In the genomic region with DNA sequence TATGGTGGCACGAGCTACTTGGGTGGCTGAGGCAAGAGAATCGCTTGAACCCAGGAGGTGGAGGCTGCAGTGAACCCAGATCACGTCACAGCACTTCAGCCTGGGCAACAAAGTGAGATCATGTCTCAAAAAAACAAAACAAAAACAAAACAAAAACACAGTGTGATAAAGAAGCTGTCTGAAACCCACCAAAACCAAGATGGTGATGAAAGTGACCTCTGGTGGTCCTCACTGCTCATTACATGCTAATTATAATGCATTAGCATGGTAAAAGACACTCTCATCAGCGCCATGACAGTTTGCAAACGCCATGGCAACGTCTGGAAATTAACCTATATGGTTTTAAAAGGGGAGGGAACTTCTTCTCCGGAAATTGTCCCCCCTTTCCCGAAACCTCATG, we compare ENCODE assay signal across 8 cellular contexts. TPM values are rescaled to one million over a fixed set of nuclear protein-coding genes. Genes with fewer than 3 reads are reported as not detected.
DNase-seq lines count a peak whose midpoint lies in the region; ATAC-seq and TF ChIP-seq lines count a peak whose summit lies in the region.

No MANE protein-coding gene starts in this region.

- TF ChIP-seq CTCF in adrenal gland (IDR thresholded peaks at IDR 0.05) (peak; percentile 11 to 62 (median 55)), thyroid gland (IDR thresholded peaks at IDR 0.05) (peak in 4 of 6 experiments; percentile 53 to 78 (median 60)), colonic mucosa (IDR thresholded peaks at IDR 0.05) (no peak), coronary artery (IDR thresholded peaks at IDR 0.05) (no peak)

- no peak overlapping the region for H3K9ac ChIP-seq in colonic mucosa (ENCODE audit: low read depth in 2 of 2, low read length in 2 of 2)

- H3K9me3 ChIP-seq in adrenal gland (replicated peaks in 1 of 3), result no peaks in the 10 kb centered on the region
- H3K9me3 ChIP-seq in thyroid gland, result no peaks in the 10 kb centered on the region
- no peaks in the 10 kb centered on the region for H3K9me3 ChIP-seq in colonic mucosa

- H3K27me3 ChIP-seq in adrenal gland (peaks cover 15% of the 10 kb centered on the region), thyroid gland (no peaks in the 10 kb centered on the region), colonic mucosa (no peaks in the 10 kb centered on the region)

- WGBS in adrenal gland, 4 donors, result 19 to 27% (median 23%) methylated on average over 8 of the region's 8 CpGs
- 28 to 31% methylated on average over 8 of the region's 8 CpGs for WGBS in thyroid gland, 2 donors

- peak; percentile 64 for DNase-seq in ELF-1 (ENCODE audit: low read depth, low spot score)
- peak; percentile 8 for DNase-seq in NCI-H1105 (lab: John Stamatoyannopoulos, UW)
- DNase-seq in adrenal gland, result peak in 4 of 7 donors; percentile 16 to 51 (median 33)
- DNase-seq in iris pigment epithelial cell (ENCODE audit: low read depth), result peak; percentile 27
- peak; percentile 5 to 6 for DNase-seq in thyroid gland
- no peak for DNase-seq in colonic mucosa
- no peak for DNase-seq in coronary artery (ENCODE audit: low spot score)

- H3K36me3 ChIP-seq in adrenal gland (replicated peaks in 1 of 2) (no peaks in the 10 kb centered on the region), thyroid gland (no peaks in the 10 kb centered on the region), colonic mucosa (no peaks in the 10 kb centered on the region)

- H3K4me1 ChIP-seq in adrenal gland (replicated peaks in 1 of 2) (no peaks in the 10 kb centered on the region), thyroid gland (no peaks in the 10 kb centered on the region), colonic mucosa (no peaks in the 10 kb centered on the region)

- intact Hi-C loops in adrenal gland (cut with DNase I) (no loop called here), thyroid gland (cut with DNase I) (loop anchor here (5.0 kb wide), 1 partner anchor 265 kb away; no protein-coding TSS in a partner anchor), colonic mucosa (cut with DNase I) (no loop called here)

- ATAC-seq in GM21360 (IDR thresholded peaks at IDR 0.05; ENCODE audit: unreplicated experiment), result peak; percentile 67

- H3K27ac ChIP-seq in adrenal gland, result no peak overlapping the region
- H3K27ac ChIP-seq in thyroid gland, result no peak overlapping the region
- H3K27ac ChIP-seq in colonic mucosa, result no peak overlapping the region
- H3K27ac ChIP-seq in coronary artery, result no peak overlapping the region

- TF ChIP-seq POLR2A in adrenal gland (IDR thresholded peaks at IDR 0.05) (no peak), thyroid gland (IDR thresholded peaks at IDR 0.05) (no peak)

- H3K4me3 ChIP-seq in adrenal gland (no peak overlapping the region), thyroid gland (replicated peaks in 1 of 3) (no peak overlapping the region), colonic mucosa (no peak overlapping the region), coronary artery (no peak overlapping the region)

RNA-seq across cellular contexts. Expression of a gene that starts 29.4 kb away (rescaled TPM):
- total RNA-seq in adrenal gland (1 to 10 TPM; 4.9 to 9.1 (median 6.1) TPM), thyroid gland (10 to 100 TPM in 3 of 4 donors, 1 to 10 TPM in 1; 7.0 to 11.5 (median 10.5) TPM), colonic mucosa (1 to 10 TPM; 4.8 to 6.8 TPM)
- polyA plus RNA-seq in adrenal gland, result 1 to 10 TPM; 1.2 to 3.0 (median 1.4) TPM

RNA-seq across cellular contexts. Expression of a gene that starts 36.2 kb away (rescaled TPM):
- total RNA-seq in adrenal gland (10 to 100 TPM; 23.4 to 60.3 (median 38.4) TPM), thyroid gland (10 to 100 TPM; 35.2 to 65.4 (median 41.6) TPM), colonic mucosa (10 to 100 TPM; 44.3 to 58.1 TPM)
- 10 to 100 TPM in 1 of 3 donors, 1 to 10 TPM in 2; 5.9 to 30.6 (median 6.3) TPM for polyA plus RNA-seq in adrenal gland

Comparison
In these comparisons a context has a peak if more than half of its experiments do, and no peak if none do; other contexts are left out.
1. DNase-seq: peak in ELF-1 (single experiment), NCI-H1105 (single experiment), adrenal gland (4 of 7), iris pigment epithelial cell (single experiment) and thyroid gland (2 of 2); none in colonic mucosa (single experiment) and coronary artery (single experiment).
2. CTCF ChIP-seq: peak in adrenal gland (6 of 6) and thyroid gland (4 of 6); none in colonic mucosa (single experiment) and coronary artery (single experiment).